In genomic region chr10:110810625-110811024, GRCh38 we compare ENCODE assay signal across 18 cellular contexts.
DNase-seq lines count a peak whose midpoint lies in the region; ATAC-seq and TF ChIP-seq lines count a peak whose summit lies in the region.
"Had no signal": no experiment of that assay in that cellular context is flagged by ENCODE, and none has a peak within 500 bp of the region (broad histone marks: within the 10 kb centered on the region; RNA-seq: fewer than 3 reads in every experiment).

No MANE protein-coding gene starts in this region.

- H3K4me3 ChIP-seq in left ventricle myocardium inferior, result no peak overlapping the region
- no peak overlapping the region for H3K4me3 ChIP-seq in heart left ventricle
- H3K4me3 ChIP-seq in right cardiac atrium (ENCODE audit: low read length), result no peak overlapping the region
- H3K4me3 ChIP-seq: A549; BLaER1 treated with 17β-estradiol and CSF1 and Interleukin-3, amounts not matched to agents 10 nM and 100 nM had no signal

- H3K9me3 Mint-ChIP-seq in stimulated activated memory B cell treated with anti-CD40 and anti-IgM and Interleukin-4, amounts not matched to agents 10 μg/mL and 1 μg/mL and 100 μg/mL, for 72 hours, result no peaks in the 10 kb centered on the region
- H3K9me3 Mint-ChIP-seq: CD4-positive, alpha-beta T cell; CD8-positive, alpha-beta T cell had no signal

- no peaks in the 10 kb centered on the region for H3K36me3 Mint-ChIP-seq in stimulated activated memory B cell treated with anti-CD40 and anti-IgM and Interleukin-4, amounts not matched to agents 10 μg/mL and 1 μg/mL and 100 μg/mL, for 72 hours
- H3K36me3 Mint-ChIP-seq: CD8-positive, alpha-beta T cell had no signal

- no peaks in the 10 kb centered on the region for H3K27me3 ChIP-seq in left ventricle myocardium inferior (ENCODE audit: low read depth)
- no peaks in the 10 kb centered on the region for H3K27me3 ChIP-seq in heart left ventricle
- H3K27me3 ChIP-seq in right cardiac atrium (ENCODE audit: control insufficient read depth, insufficient read depth), result no peaks in the 10 kb centered on the region
- H3K27me3 ChIP-seq: BLaER1 treated with 17β-estradiol and CSF1 and Interleukin-3, amounts not matched to agents 10 nM and 100 nM had no signal

- TF ChIP-seq POLR2A in heart left ventricle (IDR thresholded peaks at IDR 0.05), result no peak

- H3K27ac Mint-ChIP-seq in stimulated activated memory B cell treated with anti-CD40 and anti-IgM and Interleukin-4, amounts not matched to agents 10 μg/mL and 1 μg/mL and 100 μg/mL, for 72 hours, result peak overlapping the region; percentile 59
- H3K27ac Mint-ChIP-seq: B cell; CD4-positive, alpha-beta T cell; CD8-positive, alpha-beta T cell had no signal

- 68 to 90% (median 85%) methylated on average over 9 of the region's 9 CpGs for WGBS in heart left ventricle, 4 donors
- WGBS in right cardiac atrium, result 70% methylated on average over 9 of the region's 9 CpGs

- peaks cover 93% of the 10 kb centered on the region for H3K4me1 ChIP-seq in left ventricle myocardium inferior
- H3K4me1 ChIP-seq in heart left ventricle, result peaks cover 0 to 71% (median 12%) of the 10 kb centered on the region in 12 donors
- peaks cover 7% of the 10 kb centered on the region for H3K4me1 ChIP-seq in right cardiac atrium (ENCODE audit: control insufficient read depth, insufficient read depth, low read length)
- H3K4me1 ChIP-seq: A549; BLaER1 treated with 17β-estradiol and CSF1 and Interleukin-3, amounts not matched to agents 10 nM and 100 nM; Caco-2 had no signal

- no peak for ATAC-seq in heart left ventricle
- ATAC-seq in right cardiac atrium, result no peak
- no peak for ATAC-seq in left ventricle myocardium superior
- ATAC-seq in stimulated activated memory B cell treated with anti-CD40 and anti-IgM and Interleukin-4, amounts not matched to agents 10 μg/mL and 1 μg/mL and 100 μg/mL, for 72 hours, result no peak
- ATAC-seq: A549; CD8-positive, alpha-beta T cell had no signal

- intact Hi-C loops in left ventricle myocardium inferior (cut with micrococcal nuclease), result no loop called here
- intact Hi-C loops in heart left ventricle (cut with DNase I), result no loop called here
- intact Hi-C loops in right cardiac atrium (cut with DNase I), result no loop called here
- intact Hi-C loops in left ventricle myocardium superior (cut with micrococcal nuclease), result no loop called here

- H3K36me3 ChIP-seq in left ventricle myocardium inferior, result peaks cover 26% of the 10 kb centered on the region
- peaks cover 0 to 57% (median 6%) of the 10 kb centered on the region in 9 donors for H3K36me3 ChIP-seq in heart left ventricle
- H3K36me3 ChIP-seq: BLaER1 treated with 17β-estradiol and CSF1 and Interleukin-3, amounts not matched to agents 10 nM and 100 nM had no signal

- TF ChIP-seq CTCF in left ventricle myocardium inferior (IDR thresholded peaks at IDR 0.05; ENCODE audit: borderline replicate concordance) (no peak), heart left ventricle (IDR thresholded peaks at IDR 0.05) (no peak)

- H3K9me3 ChIP-seq in left ventricle myocardium inferior (replicated peaks) (no peaks in the 10 kb centered on the region), heart left ventricle (no peaks in the 10 kb centered on the region), right cardiac atrium (ENCODE audit: control insufficient read depth, low read length) (no peaks in the 10 kb centered on the region)
- H3K9me3 ChIP-seq: A549; BLaER1 treated with 17β-estradiol and CSF1 and Interleukin-3, amounts not matched to agents 10 nM and 100 nM; Caco-2 had no signal

- H3K27me3 Mint-ChIP-seq in stimulated activated memory B cell treated with anti-CD40 and anti-IgM and Interleukin-4, amounts not matched to agents 10 μg/mL and 1 μg/mL and 100 μg/mL, for 72 hours, result no peaks in the 10 kb centered on the region
- H3K27me3 Mint-ChIP-seq: B cell; CD4-positive, alpha-beta T cell had no signal

- no peak for DNase-seq in left ventricle myocardium inferior
- DNase-seq in heart left ventricle, result no peak
- no peak for DNase-seq in right cardiac atrium
- no peak for DNase-seq in left ventricle myocardium superior
- no peak for DNase-seq in stimulated activated CD4-positive, alpha-beta T cell treated with anti-CD3 and anti-CD28 coated beads, Interleukin-4, amount 100 ng/mL, for 1 hour
- DNase-seq: AML-193; Caco-2; Calu3; CD4-positive, alpha-beta T cell; CD8-positive, alpha-beta T cell; DMS79 treated with DMSO at 0.1 percent for 48 hours; GF-D8 had no signal

- peaks cover 25% of the 10 kb centered on the region for H3K4me1 Mint-ChIP-seq in stimulated activated memory B cell treated with anti-CD40 and anti-IgM and Interleukin-4, amounts not matched to agents 10 μg/mL and 1 μg/mL and 100 μg/mL, for 72 hours

- H3K27ac ChIP-seq in left ventricle myocardium inferior (replicated peaks), result peak overlapping the region; percentile 54
- peak overlapping the region in 5 of 12 donors; percentile 13 to 58 (median 39) for H3K27ac ChIP-seq in heart left ventricle
- peak overlapping the region; percentile 34 for H3K27ac ChIP-seq in right cardiac atrium (ENCODE audit: low read length)
- H3K27ac ChIP-seq: 22Rv1; A549; BLaER1 treated with 17β-estradiol and CSF1 and Interleukin-3, amounts not matched to agents 10 nM and 100 nM; C4-2B had no signal

- H3K4me3 Mint-ChIP-seq in stimulated activated memory B cell treated with anti-CD40 and anti-IgM and Interleukin-4, amounts not matched to agents 10 μg/mL and 1 μg/mL and 100 μg/mL, for 72 hours, result no peak overlapping the region
- H3K4me3 Mint-ChIP-seq: B cell; CD4-positive, alpha-beta T cell; CD8-positive, alpha-beta T cell had no signal
